In the genomic region with DNA sequence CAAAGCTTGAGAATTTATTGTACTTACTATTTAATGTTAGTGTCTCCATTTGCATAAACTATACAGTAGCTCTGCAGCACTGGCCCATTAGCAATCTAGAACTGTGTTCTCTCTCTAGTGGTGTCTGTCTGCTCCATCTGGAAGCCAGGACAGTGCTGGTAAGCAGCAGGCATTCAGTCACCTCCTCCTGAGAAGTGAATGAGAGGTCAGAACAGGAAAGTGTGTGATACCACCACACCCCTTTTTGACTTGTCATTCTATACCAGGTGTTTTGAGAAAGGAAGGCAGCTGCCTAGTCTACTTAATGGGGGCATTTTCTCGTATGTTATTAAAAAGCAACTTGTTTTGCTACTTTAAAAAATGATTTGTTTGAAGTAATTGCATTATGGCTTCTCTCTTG, we compare ENCODE assay signal across 14 cellular contexts. TPM values are rescaled to one million over a fixed set of nuclear protein-coding genes. Genes with fewer than 3 reads are reported as not detected.
DNase-seq lines count a peak whose midpoint lies in the region; ATAC-seq, FAIRE-seq and TF ChIP-seq lines count a peak whose summit lies in the region.
"Had no signal": no experiment of that assay in that cellular context is flagged by ENCODE, and none has a peak within 500 bp of the region (broad histone marks: within the 10 kb centered on the region; RNA-seq: fewer than 3 reads in every experiment).

No MANE protein-coding gene starts in this region.

- ATAC-seq in CD4-positive, CD25-positive, alpha-beta regulatory T cell (ENCODE audit: low read depth in 2 of 2): no peak
- ATAC-seq in GM19452 (IDR thresholded peaks at IDR 0.05; ENCODE audit: unreplicated experiment): no peak
- ATAC-seq: right cardiac atrium had no signal

- H3K4me3 ChIP-seq in CD4-positive, CD25-positive, alpha-beta regulatory T cell (ENCODE audit: low read depth, low read length): peak overlapping the region; percentile 22

- H3K27me3 Mint-ChIP-seq in CD4-positive, CD25-positive, alpha-beta regulatory T cell: no peaks in the 10 kb centered on the region
- H3K27me3 Mint-ChIP-seq in osteocyte (ENCODE audit: unreplicated experiment): no peaks in the 10 kb centered on the region
- H3K27me3 Mint-ChIP-seq: activated naive CD8-positive, alpha-beta T cell treated with anti-CD3 and anti-CD28 coated beads for 36 hours had no signal

- H3K36me3 ChIP-seq in CD4-positive, CD25-positive, alpha-beta regulatory T cell (ENCODE audit: control insufficient read depth, insufficient read depth, low read length): no peaks in the 10 kb centered on the region

- peak overlapping the region in 3 of 4 donors; percentile 9 to 88 (median 51) for H3K4me3 Mint-ChIP-seq in CD4-positive, CD25-positive, alpha-beta regulatory T cell
- H3K4me3 Mint-ChIP-seq in osteocyte (ENCODE audit: unreplicated experiment): no peak overlapping the region
- H3K4me3 Mint-ChIP-seq: activated naive CD8-positive, alpha-beta T cell treated with anti-CD3 and anti-CD28 coated beads for 36 hours had no signal

- no peaks in the 10 kb centered on the region for H3K9me3 ChIP-seq in CD4-positive, CD25-positive, alpha-beta regulatory T cell (ENCODE audit: control insufficient read depth in 2 of 2, low read length in 2 of 2)

- in situ Hi-C loops in G401 (cut with HindIII; ENCODE audit: low sequenced_read_pairs): no loop called here

- H3K27ac Mint-ChIP-seq in CD4-positive, CD25-positive, alpha-beta regulatory T cell: no peak overlapping the region
- no peak overlapping the region for H3K27ac Mint-ChIP-seq in osteocyte (ENCODE audit: unreplicated experiment)

- TF ChIP-seq CTCF in osteocyte (IDR thresholded peaks at IDR 0.05): no peak

- FAIRE-seq in GM18507 (lab: Jason Lieb, UNC): peak; percentile 68
- FAIRE-seq: RCC 7860 had no signal

- peaks cover 51 to 86% (median 67%) of the 10 kb centered on the region in 4 donors for H3K4me1 Mint-ChIP-seq in CD4-positive, CD25-positive, alpha-beta regulatory T cell
- H3K4me1 Mint-ChIP-seq in osteocyte (ENCODE audit: unreplicated experiment): peaks cover 49% of the 10 kb centered on the region

- H3K27me3 ChIP-seq in CD4-positive, CD25-positive, alpha-beta regulatory T cell (ENCODE audit: control insufficient read depth, insufficient read depth, low read length): no peaks in the 10 kb centered on the region

- peaks cover 0 to 4% (median 0%) of the 10 kb centered on the region in 7 donors for H3K9me3 Mint-ChIP-seq in CD4-positive, CD25-positive, alpha-beta regulatory T cell
- peaks cover 7% of the 10 kb centered on the region for H3K9me3 Mint-ChIP-seq in osteocyte (ENCODE audit: unreplicated experiment)

- no peak overlapping the region for H3K27ac ChIP-seq in CD4-positive, CD25-positive, alpha-beta regulatory T cell (ENCODE audit: insufficient read depth, low read length, poor library complexity, severe bottlenecking)
- H3K27ac ChIP-seq in epithelial cell of prostate: peak overlapping the region; percentile 93

- H3K36me3 Mint-ChIP-seq in CD4-positive, CD25-positive, alpha-beta regulatory T cell: peaks cover 17% of the 10 kb centered on the region
- peaks cover 13% of the 10 kb centered on the region for H3K36me3 Mint-ChIP-seq in osteocyte (ENCODE audit: unreplicated experiment)

- peak in 1 of 3 donors; percentile 27 for DNase-seq in CD4-positive, CD25-positive, alpha-beta regulatory T cell
- DNase-seq in GM18507 (ENCODE audit: extremely low spot score, insufficient read length, low read depth) (no peak), NCI-H748 (lab: John Stamatoyannopoulos, UW; ENCODE audit: unreplicated experiment) (peak; percentile 72), epithelial cell of prostate (ENCODE audit: low read depth, low spot score) (no peak), G401 (ENCODE audit: low spot score) (no peak), osteocyte (ENCODE audit: extremely low spot score, unreplicated experiment) (no peak)
- DNase-seq in activated effector memory CD4-positive, alpha-beta T cell treated with anti-CD3 and anti-CD28 coated beads, Interleukin-2, amount 50 U/mL, for 16 hours: no peak
- DNase-seq: activated naive CD8-positive, alpha-beta T cell treated with anti-CD3 and anti-CD28 coated beads for 36 hours; EL; NCI-H2029 treated with DMSO at 0.1 percent for 48 hours; right cardiac atrium; substantia nigra had no signal

- peaks cover 27% of the 10 kb centered on the region for H3K4me1 ChIP-seq in CD4-positive, CD25-positive, alpha-beta regulatory T cell (ENCODE audit: control insufficient read depth, insufficient read depth, low read length, poor library complexity, severe bottlenecking)

RNA-seq across cellular contexts. Expression of a gene that starts 3.9 kb away (rescaled TPM):
- 48.9 TPM for total RNA-seq in CD4-positive, CD25-positive, alpha-beta regulatory T cell
- 10 to 100 TPM; 18.0 to 34.8 (median 29.3) TPM for polyA plus RNA-seq in CD4-positive, CD25-positive, alpha-beta regulatory T cell
- 19.0 and 29.1 TPM in 2 replicates for total RNA-seq in G401 (2014; rRNA removed; shearing (Covaris generic))
- total RNA-seq in osteocyte: 27.4 and 31.0 TPM in 2 replicates

RNA-seq across cellular contexts. Expression of a gene that starts 50.5 kb away (rescaled TPM):
- 22.9 TPM for total RNA-seq in CD4-positive, CD25-positive, alpha-beta regulatory T cell
- 1 to 10 TPM in 3 of 4 donors, under 1 TPM in 1; 0.41 to 2.8 (median 1.6) TPM for polyA plus RNA-seq in CD4-positive, CD25-positive, alpha-beta regulatory T cell
- 3.8 and 5.8 TPM in 2 replicates for total RNA-seq in G401 (2014; rRNA removed; shearing (Covaris generic))
- 8.9 and 12.0 TPM in 2 replicates for total RNA-seq in osteocyte
